Comparison of ENCODE assay signal across 9 cellular contexts in genomic region chr18:50051288-50051687, GRCh38.
A peak's percentile ranks its signal among the peaks of the same experiment; 100 is the strongest.
DNase-seq lines count a peak whose midpoint lies in the region; TF ChIP-seq lines count a peak whose summit lies in the region.
"Had no signal": no experiment of that assay in that cellular context is flagged by ENCODE, and none has a peak within 500 bp of the region (broad histone marks: within the 10 kb centered on the region; RNA-seq: fewer than 3 reads in every experiment).

No MANE protein-coding gene starts in this region.

- no peaks in the 10 kb centered on the region for H3K27me3 ChIP-seq in Loucy (ENCODE audit: insufficient read depth, low read length, poor library complexity, severe bottlenecking)
- no peaks in the 10 kb centered on the region for H3K27me3 ChIP-seq in neural progenitor cell
- H3K27me3 ChIP-seq in CD4-positive, alpha-beta memory T cell (ENCODE audit: insufficient read depth, low read length), result no peaks in the 10 kb centered on the region
- no peaks in the 10 kb centered on the region for H3K27me3 ChIP-seq in Karpas-422 (ENCODE audit: low read length)

- H3K9me3 Mint-ChIP-seq in neural progenitor cell, result no peaks in the 10 kb centered on the region
- H3K9me3 Mint-ChIP-seq in CD4-positive, alpha-beta memory T cell, result peaks cover 0 to 4% (median 0%) of the 10 kb centered on the region in 8 donors

- H3K27ac Mint-ChIP-seq in neural progenitor cell, result no peak overlapping the region
- no peak overlapping the region for H3K27ac Mint-ChIP-seq in CD4-positive, alpha-beta memory T cell

- no peak overlapping the region for H3K4me2 ChIP-seq in Loucy (ENCODE audit: low read depth, low read length, poor library complexity, severe bottlenecking)
- H3K4me2 ChIP-seq in neural progenitor cell, result no peak overlapping the region
- no peak overlapping the region for H3K4me2 ChIP-seq in Karpas-422 (ENCODE audit: low read depth, low read length, poor library complexity, severe bottlenecking)

- TF ChIP-seq CTCF in Loucy (conservative IDR thresholded peaks at IDR 0.05; ENCODE audit: low read length) (peak; percentile 31), choroid plexus epithelial cell (conservative IDR thresholded peaks at IDR 0.05; ENCODE audit: low read depth, low read length) (peak; percentile 20), neural progenitor cell (IDR thresholded peaks at IDR 0.05) (peak; percentile 60)

- no peaks in the 10 kb centered on the region for H3K4me1 Mint-ChIP-seq in neural progenitor cell
- H3K4me1 Mint-ChIP-seq in CD4-positive, alpha-beta memory T cell, result no peaks in the 10 kb centered on the region

- H3K4me3 ChIP-seq in Loucy (ENCODE audit: low read length, poor library complexity, severe bottlenecking), result no peak overlapping the region
- no peak overlapping the region for H3K4me3 ChIP-seq in choroid plexus epithelial cell (ENCODE audit: low read depth, low read length)
- no peak overlapping the region for H3K4me3 ChIP-seq in neural progenitor cell
- H3K4me3 ChIP-seq in CD4-positive, alpha-beta memory T cell (ENCODE audit: low read length in 2 of 2), result no peak overlapping the region
- no peak overlapping the region for H3K4me3 ChIP-seq in Karpas-422 (ENCODE audit: low read length)

- H3K27ac ChIP-seq in neural progenitor cell (no peak overlapping the region), Karpas-422 (ENCODE audit: low read length) (no peak overlapping the region)
- H3K27ac ChIP-seq in CD4-positive, alpha-beta memory T cell (ENCODE audit: low read depth, low read length), result no peak overlapping the region

- H3F3A ChIP-seq in Loucy (ENCODE audit: low read depth) (no peaks in the 10 kb centered on the region), neural progenitor cell (ENCODE audit: low read depth) (no peaks in the 10 kb centered on the region)

- H4K20me1 ChIP-seq in Loucy (ENCODE audit: insufficient read depth, low read length, poor library complexity, severe bottlenecking), result no peaks in the 10 kb centered on the region
- no peaks in the 10 kb centered on the region for H4K20me1 ChIP-seq in neural progenitor cell (ENCODE audit: low read depth)
- H4K20me1 ChIP-seq in Karpas-422 (ENCODE audit: insufficient read depth, low read depth, low read length), result no peaks in the 10 kb centered on the region

- POLR2A ChIA-PET in CD4-positive, alpha-beta memory T cell (lab: Charles Lee; ENCODE audit: partially characterized antibody), result no interaction called here

- H3K36me3 ChIP-seq in Loucy (ENCODE audit: insufficient read depth, low read length) (no peaks in the 10 kb centered on the region), neural progenitor cell (no peaks in the 10 kb centered on the region), Karpas-422 (ENCODE audit: insufficient read depth, low read length) (no peaks in the 10 kb centered on the region)
- no peaks in the 10 kb centered on the region for H3K36me3 ChIP-seq in CD4-positive, alpha-beta memory T cell (ENCODE audit: insufficient read depth, low read length)

- H3K4me1 ChIP-seq in Loucy (ENCODE audit: insufficient read depth, low read length, poor library complexity, severe bottlenecking) (no peaks in the 10 kb centered on the region), neural progenitor cell (no peaks in the 10 kb centered on the region), Karpas-422 (ENCODE audit: low read length) (no peaks in the 10 kb centered on the region)
- H3K4me1 ChIP-seq in CD4-positive, alpha-beta memory T cell (ENCODE audit: insufficient read depth, low read length), result no peaks in the 10 kb centered on the region

- no peaks in the 10 kb centered on the region for H3K36me3 Mint-ChIP-seq in neural progenitor cell
- H3K36me3 Mint-ChIP-seq in CD4-positive, alpha-beta memory T cell, result no peaks in the 10 kb centered on the region

- H2AFZ ChIP-seq in Loucy (ENCODE audit: low read length) (no peak overlapping the region), neural progenitor cell (replicated peaks) (no peak overlapping the region), Karpas-422 (ENCODE audit: low read length) (no peak overlapping the region)

- no peaks in the 10 kb centered on the region for H3K27me3 Mint-ChIP-seq in neural progenitor cell (ENCODE audit: insufficient read depth, low read depth)
- H3K27me3 Mint-ChIP-seq in CD4-positive, alpha-beta memory T cell, result peaks cover 0 to 5% of the 10 kb centered on the region in 2 donors

- H3K4me3 Mint-ChIP-seq in neural progenitor cell, result no peak overlapping the region
- no peak overlapping the region for H3K4me3 Mint-ChIP-seq in CD4-positive, alpha-beta memory T cell

- intact Hi-C loops in CD4-positive, alpha-beta memory T cell (cut with micrococcal nuclease), result no loop called here

- peak; percentile 37 for DNase-seq in DMS 273 (lab: John Stamatoyannopoulos, UW; ENCODE audit: unreplicated experiment)
- DNase-seq in DMS 273 treated with DMSO at 0.1 percent for 48 hours (lab: John Stamatoyannopoulos, UW), result no peak
- DNase-seq in choroid plexus epithelial cell (ENCODE audit: low read depth), result peak; percentile 4
- peak; percentile 43 for DNase-seq in neural progenitor cell (ENCODE audit: low spot score)
- no peak for DNase-seq in CD4-positive, alpha-beta memory T cell
- DNase-seq in SIG-M5 treated with dmso at 0.1 percent for 504 hours (lab: John Stamatoyannopoulos, UW; ENCODE audit: unreplicated experiment), result no peak
- no peak for DNase-seq in Karpas-422
- DNase-seq: NCI-H1092 had no signal

- H3K9ac ChIP-seq in Loucy (ENCODE audit: low read depth, low read length, poor library complexity, severe bottlenecking), result no peak overlapping the region
- H3K9ac ChIP-seq in neural progenitor cell, result no peak overlapping the region
- no peak overlapping the region for H3K9ac ChIP-seq in Karpas-422 (ENCODE audit: low read length)

- CTCF ChIA-PET in CD4-positive, alpha-beta memory T cell (lab: Charles Lee; ENCODE audit: partially characterized antibody), result no interaction called here

- no peaks in the 10 kb centered on the region for H3K9me3 ChIP-seq in Loucy (ENCODE audit: insufficient read depth, low read depth, low read length)
- no peaks in the 10 kb centered on the region for H3K9me3 ChIP-seq in neural progenitor cell (ENCODE audit: low read depth)
- no peaks in the 10 kb centered on the region for H3K9me3 ChIP-seq in CD4-positive, alpha-beta memory T cell (ENCODE audit: control insufficient read depth in 1 of 2, low read length in 2 of 2)
- H3K9me3 ChIP-seq in Karpas-422 (ENCODE audit: low read length), result no peaks in the 10 kb centered on the region

- H3K9me2 ChIP-seq in Loucy (replicated peaks; ENCODE audit: low read depth, low read length) (no peaks in the 10 kb centered on the region), Karpas-422 (replicated peaks; ENCODE audit: insufficient read depth, low read length) (no peaks in the 10 kb centered on the region)

- H3K79me2 ChIP-seq in Loucy (ENCODE audit: insufficient read depth, low read length) (no peaks in the 10 kb centered on the region), neural progenitor cell (ENCODE audit: low read depth) (no peaks in the 10 kb centered on the region), Karpas-422 (ENCODE audit: low read length) (no peaks in the 10 kb centered on the region)

Comparison
In these comparisons a context has a peak if more than half of its experiments do, and no peak if none do; other contexts are left out.
1. DNase-seq: peak in DMS 273 (single experiment), choroid plexus epithelial cell (single experiment) and neural progenitor cell (single experiment); none in DMS 273 treated with DMSO at 0.1 percent for 48 hours (single experiment), CD4-positive, alpha-beta memory T cell (0 of 5), SIG-M5 treated with dmso at 0.1 percent for 504 hours (single experiment) and Karpas-422 (single experiment).
2. Peak in every context shown above with its lines, with median percentiles within 50 percentile points of each other: CTCF ChIP-seq.